In genomic region chr21:30227633-30228404, GRCh38 we compare ENCODE assay signal across 9 cellular contexts. TPM values are rescaled to one million over a fixed set of nuclear protein-coding genes. Genes with fewer than 3 reads are reported as not detected.
DNase-seq lines count a peak whose midpoint lies in the region; ATAC-seq, FAIRE-seq and TF ChIP-seq lines count a peak whose summit lies in the region.
"Had no signal": no experiment of that assay in that cellular context is flagged by ENCODE, and none has a peak within 500 bp of the region (broad histone marks: within the 10 kb centered on the region; RNA-seq: fewer than 3 reads in every experiment).

No MANE protein-coding gene starts in this region.

- H3K4me3 ChIP-seq in astrocyte (ENCODE audit: insufficient read depth, low read depth, low read length) (no peak overlapping the region), transverse colon (no peak overlapping the region), MM.1S (ENCODE audit: low read length) (no peak overlapping the region)

- no peak overlapping the region for H3K27ac Mint-ChIP-seq in astrocyte (ENCODE audit: unreplicated experiment)

- H3K4me1 ChIP-seq in astrocyte (ENCODE audit: insufficient read depth, low read length): peaks cover 9% of the 10 kb centered on the region
- H3K4me1 ChIP-seq in transverse colon: peaks cover 0 to 27% (median 9%) of the 10 kb centered on the region in 4 donors
- H3K4me1 ChIP-seq in MM.1S (ENCODE audit: low read length): no peaks in the 10 kb centered on the region

- H3K27me3 ChIP-seq in astrocyte (ENCODE audit: insufficient read depth, low read length): no peaks in the 10 kb centered on the region
- no peaks in the 10 kb centered on the region for H3K27me3 ChIP-seq in transverse colon
- H3K27me3 ChIP-seq in MM.1S (replicated peaks; ENCODE audit: insufficient read depth, low read length): no peaks in the 10 kb centered on the region

- H3K27me3 Mint-ChIP-seq in astrocyte (ENCODE audit: low read depth, unreplicated experiment): no peaks in the 10 kb centered on the region

- intact Hi-C loops in transverse colon (cut with DNase I; ENCODE audit: low total_unique reads): no loop called here

- DNase-seq in LHCN-M2 (ENCODE audit: low read depth): peak; percentile 3
- DNase-seq in astrocyte (ENCODE audit: low read depth): peak; percentile 77
- peak; percentile 99 for DNase-seq in iris pigment epithelial cell (ENCODE audit: low read depth)
- DNase-seq in transverse colon: no peak
- DNase-seq in NCI-H2196 treated with DMSO at 0.1 percent for 48 hours (lab: John Stamatoyannopoulos, UW; ENCODE audit: unreplicated experiment): no peak
- no peak for DNase-seq in MM.1S
- DNase-seq in NCI-H1048 (lab: John Stamatoyannopoulos, UW): no peak
- DNase-seq: activated CD4-positive, alpha-beta T cell treated with anti-CD3 and anti-CD28 coated beads for 48 hours had no signal

- H3F3A ChIP-seq in MM.1S (ENCODE audit: insufficient read depth, low read length): no peaks in the 10 kb centered on the region

- H3K9me3 ChIP-seq in astrocyte (ENCODE audit: insufficient read depth, low read depth, low read length) (no peaks in the 10 kb centered on the region), transverse colon (no peaks in the 10 kb centered on the region), MM.1S (replicated peaks; ENCODE audit: insufficient read depth, low read length) (no peaks in the 10 kb centered on the region)

- H3K36me3 Mint-ChIP-seq in astrocyte (ENCODE audit: low read depth, unreplicated experiment): no peaks in the 10 kb centered on the region

- FAIRE-seq in astrocyte (lab: Jason Lieb, UNC): no peak

- WGBS in transverse colon (ENCODE audit: low coverage in 1 of 2), 2 donors: 31 to 42% methylated on average over 3 of the region's 3 CpGs

- no peak overlapping the region for H2AFZ ChIP-seq in astrocyte (ENCODE audit: low read depth, low read length)
- no peak overlapping the region for H2AFZ ChIP-seq in MM.1S (ENCODE audit: low read length)

- H3K36me3 ChIP-seq in astrocyte (ENCODE audit: insufficient read depth, low read length) (no peaks in the 10 kb centered on the region), transverse colon (no peaks in the 10 kb centered on the region), MM.1S (replicated peaks; ENCODE audit: insufficient read depth, low read length) (no peaks in the 10 kb centered on the region)

- H3K27ac ChIP-seq in astrocyte (ENCODE audit: low read depth, low read length): peak overlapping the region; percentile 32
- H3K27ac ChIP-seq in transverse colon: peak overlapping the region in 3 of 4 donors; percentile 7 to 40 (median 8)
- no peak overlapping the region for H3K27ac ChIP-seq in MM.1S (ENCODE audit: low read length)

- in situ Hi-C loops in transverse colon (cut with MboI; ENCODE audit: low pct_ligation_motif_present in 1 of 4, low pct_unique_long_range_greater_than_20kb in 1 of 4, low sequenced_read_pairs in 3 of 4): loop anchor here in 1 of 4 donors (25.0 kb wide), 1 partner anchor 109 kb away; the partner anchor contains the start of genes KRTAP23-1 and KRTAP27-1

- ATAC-seq in GM18511 (IDR thresholded peaks at IDR 0.05; ENCODE audit: unreplicated experiment): no peak

- peak overlapping the region; percentile 45 for H3K4me2 ChIP-seq in astrocyte (ENCODE audit: low read length)
- H3K4me2 ChIP-seq in MM.1S (ENCODE audit: low read depth, low read length): no peak overlapping the region

- no peak for TF ChIP-seq POLR2A in transverse colon (IDR thresholded peaks at IDR 0.05)

- no peak for TF ChIP-seq EP300 in transverse colon (IDR thresholded peaks at IDR 0.05; ENCODE audit: low read depth)

- H3K9ac ChIP-seq in astrocyte (ENCODE audit: low read length) (peak overlapping the region; percentile 17), MM.1S (ENCODE audit: low read length) (no peak overlapping the region)

- H3K79me2 ChIP-seq in astrocyte (ENCODE audit: insufficient read depth, low read length) (no peaks in the 10 kb centered on the region), MM.1S (ENCODE audit: low read length) (no peaks in the 10 kb centered on the region)

- peaks cover 5% of the 10 kb centered on the region for H3K9me3 Mint-ChIP-seq in astrocyte (ENCODE audit: unreplicated experiment)

- TF ChIP-seq CTCF in astrocyte (IDR thresholded peaks at IDR 0.05; ENCODE audit: insufficient read depth, low read depth, low read length): no peak
- TF ChIP-seq CTCF in transverse colon (IDR thresholded peaks at IDR 0.05): no peak
- TF ChIP-seq CTCF in MM.1S (IDR thresholded peaks at IDR 0.05; ENCODE audit: low read length): no peak

- H4K20me1 ChIP-seq in astrocyte (ENCODE audit: insufficient read depth, low read length): no peaks in the 10 kb centered on the region
- no peaks in the 10 kb centered on the region for H4K20me1 ChIP-seq in MM.1S (ENCODE audit: insufficient read depth, low read length)

- H3K9me2 ChIP-seq in MM.1S (replicated peaks; ENCODE audit: insufficient read depth, low read length): no peaks in the 10 kb centered on the region

- no peak overlapping the region for H3K4me3 Mint-ChIP-seq in astrocyte (ENCODE audit: unreplicated experiment)

- H3K4me1 Mint-ChIP-seq in astrocyte (ENCODE audit: low read depth, unreplicated experiment): peaks cover 9% of the 10 kb centered on the region

RNA-seq across cellular contexts. Expression of gene CLDN8, which starts 11.9 kb away (rescaled TPM):
- total RNA-seq in LHCN-M2 (2014; rRNA removed) (not detected in 2 replicates), astrocyte (not detected in 2 replicates), transverse colon (100 to 1,000 TPM in 1 of 4 donors, 10 to 100 TPM in 3; 13.5 to 107 (median 33.2) TPM)
- not detected for polyA plus RNA-seq in LHCN-M2 (2012)

RNA-seq across cellular contexts. Expression of gene KRTAP24-1, which starts 54.9 kb away (rescaled TPM):
- total RNA-seq in LHCN-M2 (2014; rRNA removed): not detected in 2 replicates
- polyA plus RNA-seq in LHCN-M2 (2012): not detected
- total RNA-seq in astrocyte: not detected in 2 replicates
- not detected for total RNA-seq in transverse colon

Comparison
In these comparisons a context has a peak if more than half of its experiments do, and no peak if none do; other contexts are left out.
1. DNase-seq: peak in LHCN-M2 (single experiment), astrocyte (single experiment) and iris pigment epithelial cell (single experiment); none in transverse colon (single experiment), NCI-H2196 treated with DMSO at 0.1 percent for 48 hours (single experiment), MM.1S (single experiment) and NCI-H1048 (single experiment).
2. RNA of gene CLDN8, which starts 11.9 kb away (total RNA-seq): 13.5 to 107 TPM in transverse colon; not detected in LHCN-M2 and not detected in astrocyte; every median in the first group is over 10 times any median in the second.